Comparison of ENCODE assay signal across 19 cellular contexts in the genomic region with DNA sequence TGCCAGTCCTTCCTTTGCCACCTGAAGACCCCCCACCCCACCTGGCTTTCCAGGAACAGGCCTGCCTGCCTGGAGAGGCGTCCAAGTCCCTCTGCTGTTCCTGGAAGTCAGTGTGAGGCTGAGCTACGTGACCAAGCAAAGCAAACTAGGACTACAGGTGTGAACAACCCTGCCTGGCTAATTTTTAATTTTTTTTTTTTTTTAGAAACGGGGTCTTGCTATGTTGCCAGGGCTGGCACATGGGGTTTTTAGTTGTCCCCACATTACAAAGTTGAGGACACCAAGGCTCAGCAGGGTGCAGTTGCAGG. TPM values are rescaled to one million over a fixed set of nuclear protein-coding genes. Genes with fewer than 3 reads are reported as not detected.
DNase-seq lines count a peak whose midpoint lies in the region; ATAC-seq and TF ChIP-seq lines count a peak whose summit lies in the region.
"Had no signal": no experiment of that assay in that cellular context is flagged by ENCODE, and none has a peak within 500 bp of the region (broad histone marks: within the 10 kb centered on the region; RNA-seq: fewer than 3 reads in every experiment).

No MANE protein-coding gene starts in this region.

- POLR2A ChIA-PET in activated CD4-positive, alpha-beta T cell treated with anti-CD3 and anti-CD28 coated beads, Interleukin-2, amount 10 ng/mL, durations not matched to agents 7 days and 5 days (lab: Charles Lee) = interaction anchor here (1.0 to 7.3 kb wide), 3 partner anchors 14 to 16 kb away, joined by 3 to 76 read pairs (median 3); no protein-coding TSS in a partner anchor
- POLR2A ChIA-PET in CD8-positive, alpha-beta memory T cell (lab: Charles Lee) = interaction anchor here (1.0 to 1.7 kb wide), 3 partner anchors 16 to 25 kb away, joined by 3 to 20 read pairs (median 5); a partner anchor contains a TSS
- POLR2A ChIA-PET in activated naive CD8-positive, alpha-beta T cell treated with anti-CD3 and anti-CD28 coated beads, Interleukin-2, amount 10 ng/mL, durations not matched to agents 7 days and 5 days (lab: Charles Lee) = interaction anchor here (0.7 to 11.1 kb wide), 4 partner anchors 13 to 246 kb away, joined by 4 to 1438 read pairs (median 482); a partner anchor contains a TSS

- H3K36me3 ChIP-seq in CD8-positive, alpha-beta memory T cell (ENCODE audit: insufficient read depth, low read length) = no peaks in the 10 kb centered on the region
- no peaks in the 10 kb centered on the region for H3K36me3 ChIP-seq in psoas muscle (ENCODE audit: insufficient read depth in 1 of 2, low read depth in 1 of 2)

- intact Hi-C loops in psoas muscle (cut with DNase I) = no loop called here

- peaks cover 85% of the 10 kb centered on the region for H3K4me1 Mint-ChIP-seq in activated CD4-positive, alpha-beta T cell treated with anti-CD3 and anti-CD28 coated beads, Interleukin-2, amount 10 ng/mL, durations not matched to agents 7 days and 5 days
- H3K4me1 Mint-ChIP-seq in CD8-positive, alpha-beta memory T cell = peaks cover 47 to 67% (median 58%) of the 10 kb centered on the region in 3 donors
- peaks cover 77% of the 10 kb centered on the region for H3K4me1 Mint-ChIP-seq in activated naive CD8-positive, alpha-beta T cell treated with anti-CD3 and anti-CD28 coated beads, Interleukin-2, amount 10 ng/mL, durations not matched to agents 7 days and 5 days
- H3K4me1 Mint-ChIP-seq in osteocyte (ENCODE audit: unreplicated experiment) = peaks cover 6% of the 10 kb centered on the region

- 30 to 56% (median 43%) methylated on average over 3 of the region's 3 CpGs for WGBS in psoas muscle, 3 donors

- H3K4me1 ChIP-seq in CD8-positive, alpha-beta memory T cell (ENCODE audit: insufficient read depth, low read length) = peaks cover 62% of the 10 kb centered on the region
- H3K4me1 ChIP-seq in psoas muscle = peaks cover 75% of the 10 kb centered on the region

- no peak for DNase-seq in activated CD4-positive, alpha-beta T cell treated with anti-CD3 and anti-CD28 coated beads, Interleukin-2, amount 10 ng/mL, durations not matched to agents 7 days and 5 days
- DNase-seq in activated CD4-positive, alpha-beta T cell treated with anti-CD3 and anti-CD28 coated beads, Interleukin-2, amount 50 U/mL, for 4 hours = no peak
- DNase-seq in CD8-positive, alpha-beta memory T cell = no peak
- DNase-seq in activated naive CD8-positive, alpha-beta T cell treated with anti-CD3 and anti-CD28 coated beads, Interleukin-2, amount 10 ng/mL, durations not matched to agents 7 days and 5 days = no peak
- no peak for DNase-seq in psoas muscle
- DNase-seq in effector CD4-positive, alpha-beta T cell = no peak
- no peak for DNase-seq in osteocyte (ENCODE audit: extremely low spot score, unreplicated experiment)
- DNase-seq: activated effector memory CD4-positive, alpha-beta T cell treated with Interleukin-2 at 50 U/mL for 16 hours; GOT3; naive B cell; NCI-H1092; NCI-H2107; NCI-H524; stimulated activated CD4-positive, alpha-beta T cell treated with anti-CD3 and anti-CD28 coated beads, Interleukin-2, amount 100 ng/mL, for 24 hours had no signal

- no peaks in the 10 kb centered on the region for H3K27me3 ChIP-seq in CD8-positive, alpha-beta memory T cell (ENCODE audit: insufficient read depth, low read length, poor library complexity, severe bottlenecking)
- H3K27me3 ChIP-seq in psoas muscle (ENCODE audit: insufficient read depth in 3 of 3, low read length in 2 of 3) = no peaks in the 10 kb centered on the region
- H3K27me3 ChIP-seq: BLaER1 had no signal

- CTCF ChIA-PET in activated CD4-positive, alpha-beta T cell treated with anti-CD3 and anti-CD28 coated beads, Interleukin-2, amount 10 ng/mL, durations not matched to agents 7 days and 5 days (lab: Charles Lee) = interaction anchor here (2.6 to 11.1 kb wide), 4 partner anchors 11 to 28 kb away, joined by 8 to 284 read pairs (median 144); a partner anchor contains a TSS
- CTCF ChIA-PET in CD8-positive, alpha-beta memory T cell (lab: Charles Lee) = interaction anchor here (10.7 to 11.1 kb wide), 2 partner anchors 15 to 25 kb away, joined by 176 to 293 read pairs; a partner anchor contains a TSS

- H3K27me3 Mint-ChIP-seq in activated CD4-positive, alpha-beta T cell treated with anti-CD3 and anti-CD28 coated beads, Interleukin-2, amount 10 ng/mL, durations not matched to agents 7 days and 5 days = no peaks in the 10 kb centered on the region
- no peaks in the 10 kb centered on the region for H3K27me3 Mint-ChIP-seq in CD8-positive, alpha-beta memory T cell
- no peaks in the 10 kb centered on the region for H3K27me3 Mint-ChIP-seq in activated naive CD8-positive, alpha-beta T cell treated with anti-CD3 and anti-CD28 coated beads, Interleukin-2, amount 10 ng/mL, durations not matched to agents 7 days and 5 days
- H3K27me3 Mint-ChIP-seq in osteocyte (ENCODE audit: unreplicated experiment) = no peaks in the 10 kb centered on the region
- H3K27me3 Mint-ChIP-seq: memory B cell, naive B cell had no signal

- no peak overlapping the region for H3K4me3 Mint-ChIP-seq in activated CD4-positive, alpha-beta T cell treated with anti-CD3 and anti-CD28 coated beads, Interleukin-2, amount 10 ng/mL, durations not matched to agents 7 days and 5 days
- no peak overlapping the region for H3K4me3 Mint-ChIP-seq in CD8-positive, alpha-beta memory T cell
- H3K4me3 Mint-ChIP-seq in activated naive CD8-positive, alpha-beta T cell treated with anti-CD3 and anti-CD28 coated beads, Interleukin-2, amount 10 ng/mL, durations not matched to agents 7 days and 5 days = no peak overlapping the region
- H3K4me3 Mint-ChIP-seq in osteocyte (ENCODE audit: unreplicated experiment) = no peak overlapping the region
- H3K4me3 Mint-ChIP-seq: memory B cell had no signal

- peak overlapping the region; percentile 96 for H3K27ac Mint-ChIP-seq in activated CD4-positive, alpha-beta T cell treated with anti-CD3 and anti-CD28 coated beads, Interleukin-2, amount 10 ng/mL, durations not matched to agents 7 days and 5 days
- H3K27ac Mint-ChIP-seq in CD8-positive, alpha-beta memory T cell = peak overlapping the region in 3 of 8 donors; percentile 83 to 91 (median 88)
- H3K27ac Mint-ChIP-seq in activated naive CD8-positive, alpha-beta T cell treated with anti-CD3 and anti-CD28 coated beads, Interleukin-2, amount 10 ng/mL, durations not matched to agents 7 days and 5 days = peak overlapping the region; percentile 94
- H3K27ac Mint-ChIP-seq in osteocyte (ENCODE audit: unreplicated experiment) = no peak overlapping the region
- H3K27ac Mint-ChIP-seq: memory B cell had no signal

- H3K27ac ChIP-seq in CD8-positive, alpha-beta memory T cell (ENCODE audit: low read depth, low read length) = peak overlapping the region; percentile 16
- H3K27ac ChIP-seq in psoas muscle = peak overlapping the region; percentile 69
- H3K27ac ChIP-seq: A549, BLaER1, parathyroid adenoma had no signal

- H3K36me3 Mint-ChIP-seq in activated CD4-positive, alpha-beta T cell treated with anti-CD3 and anti-CD28 coated beads, Interleukin-2, amount 10 ng/mL, durations not matched to agents 7 days and 5 days (ENCODE audit: low read depth) = peaks cover 41% of the 10 kb centered on the region
- peaks cover 0 to 24% (median 3%) of the 10 kb centered on the region in 3 donors for H3K36me3 Mint-ChIP-seq in CD8-positive, alpha-beta memory T cell
- peaks cover 34% of the 10 kb centered on the region for H3K36me3 Mint-ChIP-seq in activated naive CD8-positive, alpha-beta T cell treated with anti-CD3 and anti-CD28 coated beads, Interleukin-2, amount 10 ng/mL, durations not matched to agents 7 days and 5 days
- no peaks in the 10 kb centered on the region for H3K36me3 Mint-ChIP-seq in osteocyte (ENCODE audit: unreplicated experiment)
- H3K36me3 Mint-ChIP-seq: naive B cell had no signal

- TF ChIP-seq CTCF in psoas muscle (IDR thresholded peaks at IDR 0.05) = no peak
- TF ChIP-seq CTCF in osteocyte (IDR thresholded peaks at IDR 0.05) = no peak

- no peak for ATAC-seq in activated naive CD8-positive, alpha-beta T cell treated with anti-CD3 and anti-CD28 coated beads, Interleukin-2, amount 10 ng/mL, durations not matched to agents 7 days and 5 days (ENCODE audit: low read depth)
- no peak for ATAC-seq in psoas muscle
- ATAC-seq in GM21825 (IDR thresholded peaks at IDR 0.05; ENCODE audit: unreplicated experiment) = no peak
- ATAC-seq: A549 had no signal

- no peaks in the 10 kb centered on the region for H3K9me3 Mint-ChIP-seq in activated CD4-positive, alpha-beta T cell treated with anti-CD3 and anti-CD28 coated beads, Interleukin-2, amount 10 ng/mL, durations not matched to agents 7 days and 5 days
- no peaks in the 10 kb centered on the region for H3K9me3 Mint-ChIP-seq in CD8-positive, alpha-beta memory T cell
- no peaks in the 10 kb centered on the region for H3K9me3 Mint-ChIP-seq in activated naive CD8-positive, alpha-beta T cell treated with anti-CD3 and anti-CD28 coated beads, Interleukin-2, amount 10 ng/mL, durations not matched to agents 7 days and 5 days
- H3K9me3 Mint-ChIP-seq in osteocyte (ENCODE audit: unreplicated experiment) = no peaks in the 10 kb centered on the region
- H3K9me3 Mint-ChIP-seq: memory B cell, naive B cell had no signal

- no peaks in the 10 kb centered on the region for H3K9me3 ChIP-seq in CD8-positive, alpha-beta memory T cell (ENCODE audit: low read length)
- no peaks in the 10 kb centered on the region for H3K9me3 ChIP-seq in psoas muscle
- H3K9me3 ChIP-seq: A549, BLaER1 had no signal

- H3K4me3 ChIP-seq in CD8-positive, alpha-beta memory T cell (ENCODE audit: low read length) = no peak overlapping the region
- no peak overlapping the region for H3K4me3 ChIP-seq in psoas muscle
- H3K4me3 ChIP-seq: A549, BLaER1 had no signal

RNA-seq across cellular contexts. Expression of a gene that starts 17.4 kb away (rescaled TPM):
- 10 to 100 TPM; 42.3 to 49.0 TPM for total RNA-seq in activated CD4-positive, alpha-beta T cell treated with anti-CD3 and anti-CD28 coated beads, Interleukin-2, amount 10 ng/mL, durations not matched to agents 7 days and 5 days
- total RNA-seq in CD8-positive, alpha-beta memory T cell = 10 to 100 TPM; 51.8 to 55.0 TPM
- 27.4 TPM for polyA plus RNA-seq in CD8-positive, alpha-beta memory T cell
- 100 to 1,000 TPM in 1 of 2 experiments, 10 to 100 TPM in 1; 97.4 to 102 TPM for total RNA-seq in activated naive CD8-positive, alpha-beta T cell treated with anti-CD3 and anti-CD28 coated beads, Interleukin-2, amount 10 ng/mL, durations not matched to agents 7 days and 5 days
- 10 to 100 TPM in 2 of 4 donors, 1 to 10 TPM in 2; 6.1 to 16.2 (median 9.3) TPM for total RNA-seq in psoas muscle
- 10 to 100 TPM in 1 of 3 donors, 1 to 10 TPM in 2; 6.4 to 12.8 (median 10.0) TPM for polyA plus RNA-seq in psoas muscle
- 19.9 and 23.1 TPM in 2 replicates for total RNA-seq in osteocyte

RNA-seq across cellular contexts. Expression of a gene that starts 19.2 kb away (rescaled TPM):
- total RNA-seq in activated CD4-positive, alpha-beta T cell treated with anti-CD3 and anti-CD28 coated beads, Interleukin-2, amount 10 ng/mL, durations not matched to agents 7 days and 5 days = 10 to 100 TPM; 29.0 to 33.9 TPM
- total RNA-seq in CD8-positive, alpha-beta memory T cell = 10 to 100 TPM; 11.5 to 13.0 TPM
- polyA plus RNA-seq in CD8-positive, alpha-beta memory T cell = 15.8 TPM
- total RNA-seq in activated naive CD8-positive, alpha-beta T cell treated with anti-CD3 and anti-CD28 coated beads, Interleukin-2, amount 10 ng/mL, durations not matched to agents 7 days and 5 days = 10 to 100 TPM; 53.2 to 58.4 TPM
- total RNA-seq in psoas muscle = 10 to 100 TPM in 3 of 4 donors, 1 to 10 TPM in 1; 7.3 to 30.1 (median 15.2) TPM
- polyA plus RNA-seq in psoas muscle = 10 to 100 TPM; 14.0 to 26.3 (median 18.8) TPM
- total RNA-seq in osteocyte = 2.2 and 3.9 TPM in 2 replicates

RNA-seq across cellular contexts. Expression of a gene that starts 24.9 kb away (rescaled TPM):
- 100 to 1,000 TPM; 300 to 308 TPM for total RNA-seq in activated CD4-positive, alpha-beta T cell treated with anti-CD3 and anti-CD28 coated beads, Interleukin-2, amount 10 ng/mL, durations not matched to agents 7 days and 5 days
- total RNA-seq in CD8-positive, alpha-beta memory T cell = 100 to 1,000 TPM; 216 to 222 TPM
- polyA plus RNA-seq in CD8-positive, alpha-beta memory T cell = 92.8 TPM
- 100 to 1,000 TPM; 365 to 400 TPM for total RNA-seq in activated naive CD8-positive, alpha-beta T cell treated with anti-CD3 and anti-CD28 coated beads, Interleukin-2, amount 10 ng/mL, durations not matched to agents 7 days and 5 days
- total RNA-seq in psoas muscle (10 to 100 TPM; 16.9 to 75.1 (median 50.4) TPM), osteocyte (1.7 and 2.4 TPM in 2 replicates)
- polyA plus RNA-seq in psoas muscle = 10 to 100 TPM; 12.8 to 36.5 (median 18.5) TPM

RNA-seq across cellular contexts. Expression of a gene that starts 30.2 kb away (rescaled TPM):
- total RNA-seq in activated CD4-positive, alpha-beta T cell treated with anti-CD3 and anti-CD28 coated beads, Interleukin-2, amount 10 ng/mL, durations not matched to agents 7 days and 5 days = 100 to 1,000 TPM; 135 to 140 TPM
- 100 to 1,000 TPM; 153 to 156 TPM for total RNA-seq in CD8-positive, alpha-beta memory T cell
- 57.0 TPM for polyA plus RNA-seq in CD8-positive, alpha-beta memory T cell
- 100 to 1,000 TPM; 176 to 195 TPM for total RNA-seq in activated naive CD8-positive, alpha-beta T cell treated with anti-CD3 and anti-CD28 coated beads, Interleukin-2, amount 10 ng/mL, durations not matched to agents 7 days and 5 days
- total RNA-seq in psoas muscle = 100 to 1,000 TPM in 3 of 4 donors, 10 to 100 TPM in 1; 88.2 to 277 (median 187) TPM
- polyA plus RNA-seq in psoas muscle = 100 to 1,000 TPM; 213 to 409 (median 328) TPM
- total RNA-seq in osteocyte = 24.8 and 31.9 TPM in 2 replicates
